ENCODE assay signal across 8 cellular contexts in the genomic region with DNA sequence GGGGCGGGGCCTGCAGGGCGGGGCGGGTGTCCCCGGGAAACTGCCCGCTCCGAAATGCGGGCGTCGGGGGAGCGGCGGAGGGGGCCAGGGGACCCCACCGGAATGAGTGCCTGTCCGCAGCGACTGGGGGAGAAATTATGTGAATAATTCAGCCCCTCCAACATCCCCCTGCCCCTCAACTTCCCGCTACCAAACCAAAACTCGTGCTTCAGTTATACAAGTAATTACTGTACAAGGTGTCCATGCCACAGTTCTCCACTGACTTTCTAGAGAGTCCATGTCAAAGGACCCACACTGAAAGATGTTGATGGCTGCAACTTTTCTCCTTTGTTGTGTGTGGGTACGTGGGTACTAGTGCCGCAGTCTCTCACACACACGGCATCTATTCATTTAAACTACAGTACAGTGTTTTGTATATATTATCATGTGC. TPM values are rescaled to one million over a fixed set of nuclear protein-coding genes. Genes with fewer than 3 reads are reported as not detected.
A peak's percentile ranks its signal among the peaks of the same experiment; 100 is the strongest.
DNase-seq lines count a peak whose midpoint lies in the region; ATAC-seq and TF ChIP-seq lines count a peak whose summit lies in the region.

No MANE protein-coding gene starts in this region.

- peak overlapping the region; percentile 94 for H3K4me3 Mint-ChIP-seq in activated naive CD4-positive, alpha-beta T cell treated with anti-CD3 and anti-CD28 coated beads, Interleukin-2, amount 50 U/mL, for 24 hours

- H3K4me1 ChIP-seq in ectodermal cell (ENCODE audit: control insufficient read depth, insufficient read depth, low read length), result peaks cover 7% of the 10 kb centered on the region
- peaks cover 12% of the 10 kb centered on the region for H3K4me1 ChIP-seq in mononuclear cell (ENCODE audit: insufficient read depth, low read length)
- peaks cover 0 to 3% of the 10 kb centered on the region in 2 donors for H3K4me1 ChIP-seq in uterus

- intact Hi-C loops in uterus (cut with DNase I; ENCODE audit: low total_unique reads), result loop anchor here (10.0 kb wide), 1 partner anchor 84 kb away; a partner anchor contains a TSS

- no peaks in the 10 kb centered on the region for H3K27me3 Mint-ChIP-seq in activated naive CD4-positive, alpha-beta T cell treated with anti-CD3 and anti-CD28 coated beads, Interleukin-2, amount 50 U/mL, for 24 hours

- peak overlapping the region; percentile 96 for H3K27ac Mint-ChIP-seq in activated naive CD4-positive, alpha-beta T cell treated with anti-CD3 and anti-CD28 coated beads, Interleukin-2, amount 50 U/mL, for 24 hours

- WGBS in ectodermal cell, 2 experiments, result 0 to 9% methylated on average over 13 to 19 of the region's 19 CpGs

- TF ChIP-seq POLR2A in uterus (IDR thresholded peaks at IDR 0.05), result peak in 1 of 2 donors; percentile 2

- no peak for DNase-seq in activated naive CD4-positive, alpha-beta T cell treated with anti-CD3 and anti-CD28 coated beads, Interleukin-2, amount 50 U/mL, for 16 hours
- peak; percentile 78 for DNase-seq in OCI-M1 (lab: John Stamatoyannopoulos, UW)
- DNase-seq in uterus, result no peak
- no peak for DNase-seq in activated CD4-positive, CD25-positive, alpha-beta regulatory T cell treated with anti-CD3 and anti-CD28 coated beads, Interleukin-2, amount 50 U/mL, for 72 hours

- H3K27ac ChIP-seq in ectodermal cell (ENCODE audit: insufficient read depth, low read depth, low read length, poor library complexity, severe bottlenecking) (no peak overlapping the region), uterus (peak overlapping the region; percentile 98 to 99)

- H3K9me3 ChIP-seq in ectodermal cell (ENCODE audit: control insufficient read depth, low read length) (no peaks in the 10 kb centered on the region), mononuclear cell (ENCODE audit: low read depth, low read length) (no peaks in the 10 kb centered on the region), uterus (no peaks in the 10 kb centered on the region)

- no peaks in the 10 kb centered on the region for H3K36me3 Mint-ChIP-seq in activated naive CD4-positive, alpha-beta T cell treated with anti-CD3 and anti-CD28 coated beads, Interleukin-2, amount 50 U/mL, for 24 hours

- H3K4me3 ChIP-seq in ectodermal cell (ENCODE audit: insufficient read depth, low read depth, low read length) (peak overlapping the region; percentile 79), mononuclear cell (ENCODE audit: low read length) (peak overlapping the region; percentile 77), uterus (peak overlapping the region; percentile 76 to 98)

- H3K27me3 ChIP-seq in ectodermal cell (ENCODE audit: control insufficient read depth, insufficient read depth, low read length, poor library complexity, severe bottlenecking) (no peaks in the 10 kb centered on the region), mononuclear cell (ENCODE audit: insufficient read depth, low read length) (no peaks in the 10 kb centered on the region), uterus (no peaks in the 10 kb centered on the region)

- no peaks in the 10 kb centered on the region for H3K9me3 Mint-ChIP-seq in activated naive CD4-positive, alpha-beta T cell treated with anti-CD3 and anti-CD28 coated beads, Interleukin-2, amount 50 U/mL, for 24 hours

- peak; percentile 2 for ATAC-seq in HG02970 (IDR thresholded peaks at IDR 0.05; ENCODE audit: low FRiP score, unreplicated experiment)

- H3K4me1 Mint-ChIP-seq in activated naive CD4-positive, alpha-beta T cell treated with anti-CD3 and anti-CD28 coated beads, Interleukin-2, amount 50 U/mL, for 24 hours, result peaks cover 47% of the 10 kb centered on the region

- TF ChIP-seq CTCF in uterus (IDR thresholded peaks at IDR 0.05), result no peak

- H3K36me3 ChIP-seq in ectodermal cell (ENCODE audit: control insufficient read depth, insufficient read depth, low read length) (no peaks in the 10 kb centered on the region), uterus (no peaks in the 10 kb centered on the region)

RNA-seq across cellular contexts. Expression of a gene that starts 0.4 kb away (rescaled TPM):
- 32.8 TPM for polyA plus RNA-seq in ectodermal cell (2013, experiment 1 of 4)
- polyA plus RNA-seq in ectodermal cell (2013, experiment 2 of 4), result 29.9 TPM
- polyA plus RNA-seq in ectodermal cell (2013, experiment 3 of 4), result 25.3 TPM
- 27.4 TPM for polyA plus RNA-seq in ectodermal cell (2013, experiment 4 of 4)
- total RNA-seq in mononuclear cell, result 221 TPM
- 100 to 1,000 TPM in 2 of 4 donors, 10 to 100 TPM in 2; 93.5 to 105 (median 102) TPM for total RNA-seq in uterus
